ENCODE assay signal across 1 cellular context in the genomic region with DNA sequence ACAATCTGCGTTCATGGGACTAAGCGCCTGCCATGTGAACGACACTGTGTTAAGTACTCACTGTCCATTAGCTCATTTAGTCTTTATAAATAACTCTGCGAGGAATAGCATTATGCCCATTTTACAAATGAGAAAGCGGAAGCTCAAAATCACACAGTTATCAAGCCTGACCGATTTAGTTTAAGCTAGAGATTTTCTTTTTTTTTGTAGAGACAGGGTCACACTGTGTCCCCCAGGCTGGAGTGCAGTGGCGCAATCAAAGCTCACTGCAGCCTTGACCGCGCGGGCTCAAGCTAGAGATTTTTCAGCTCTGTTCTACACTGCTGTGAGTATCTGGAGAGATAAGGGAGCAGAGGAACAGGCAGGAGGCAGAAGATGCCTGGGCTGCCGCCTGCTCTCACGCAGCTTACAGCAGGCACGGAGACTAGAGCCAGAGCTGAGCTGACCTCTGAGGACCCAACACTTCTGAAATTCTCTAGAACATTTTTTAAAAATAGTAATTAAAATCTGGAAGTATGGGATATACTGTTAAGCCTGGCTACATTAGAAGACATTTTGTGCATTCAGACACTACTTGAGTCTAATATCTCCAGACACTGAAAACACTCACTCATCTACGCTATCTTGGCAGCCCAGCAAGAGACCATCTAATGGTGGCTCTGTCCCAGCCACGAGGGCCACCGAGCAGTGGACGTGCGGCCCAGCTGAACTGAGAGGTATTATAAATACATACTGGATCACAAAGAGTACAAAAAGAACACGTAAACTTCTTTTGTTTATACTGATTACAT.
A peak's percentile ranks its signal among the peaks of the same experiment; 100 is the strongest.
TF ChIP-seq lines count a peak whose summit lies in the region.

No MANE protein-coding gene starts in this region.

TF ChIP-seq in HepG2, 621 proteins besides CTCF, POLR2A, EP300 and RAD21 (continued from another document and continues in another):
- TF ChIP-seq, protein P1, sequence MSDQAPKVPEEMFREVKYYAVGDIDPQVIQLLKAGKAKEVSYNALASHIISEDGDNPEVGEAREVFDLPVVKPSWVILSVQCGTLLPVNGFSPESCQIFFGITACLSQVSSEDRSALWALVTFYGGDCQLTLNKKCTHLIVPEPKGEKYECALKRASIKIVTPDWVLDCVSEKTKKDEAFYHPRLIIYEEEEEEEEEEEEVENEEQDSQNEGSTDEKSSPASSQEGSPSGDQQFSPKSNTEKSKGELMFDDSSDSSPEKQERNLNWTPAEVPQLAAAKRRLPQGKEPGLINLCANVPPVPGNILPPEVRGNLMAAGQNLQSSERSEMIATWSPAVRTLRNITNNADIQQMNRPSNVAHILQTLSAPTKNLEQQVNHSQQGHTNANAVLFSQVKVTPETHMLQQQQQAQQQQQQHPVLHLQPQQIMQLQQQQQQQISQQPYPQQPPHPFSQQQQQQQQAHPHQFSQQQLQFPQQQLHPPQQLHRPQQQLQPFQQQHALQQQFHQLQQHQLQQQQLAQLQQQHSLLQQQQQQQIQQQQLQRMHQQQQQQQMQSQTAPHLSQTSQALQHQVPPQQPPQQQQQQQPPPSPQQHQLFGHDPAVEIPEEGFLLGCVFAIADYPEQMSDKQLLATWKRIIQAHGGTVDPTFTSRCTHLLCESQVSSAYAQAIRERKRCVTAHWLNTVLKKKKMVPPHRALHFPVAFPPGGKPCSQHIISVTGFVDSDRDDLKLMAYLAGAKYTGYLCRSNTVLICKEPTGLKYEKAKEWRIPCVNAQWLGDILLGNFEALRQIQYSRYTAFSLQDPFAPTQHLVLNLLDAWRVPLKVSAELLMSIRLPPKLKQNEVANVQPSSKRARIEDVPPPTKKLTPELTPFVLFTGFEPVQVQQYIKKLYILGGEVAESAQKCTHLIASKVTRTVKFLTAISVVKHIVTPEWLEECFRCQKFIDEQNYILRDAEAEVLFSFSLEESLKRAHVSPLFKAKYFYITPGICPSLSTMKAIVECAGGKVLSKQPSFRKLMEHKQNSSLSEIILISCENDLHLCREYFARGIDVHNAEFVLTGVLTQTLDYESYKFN (CRISPR knock-in tag; conservative IDR thresholded peaks at IDR 0.05): peak; percentile 73
- TF ChIP-seq, protein P2, sequence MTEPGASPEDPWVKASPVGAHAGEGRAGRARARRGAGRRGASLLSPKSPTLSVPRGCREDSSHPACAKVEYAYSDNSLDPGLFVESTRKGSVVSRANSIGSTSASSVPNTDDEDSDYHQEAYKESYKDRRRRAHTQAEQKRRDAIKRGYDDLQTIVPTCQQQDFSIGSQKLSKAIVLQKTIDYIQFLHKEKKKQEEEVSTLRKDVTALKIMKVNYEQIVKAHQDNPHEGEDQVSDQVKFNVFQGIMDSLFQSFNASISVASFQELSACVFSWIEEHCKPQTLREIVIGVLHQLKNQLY (CRISPR knock-in tag; IDR thresholded peaks at IDR 0.05): no peak
- TF ChIP-seq NFKBIZ (CRISPR knock-in tag; IDR thresholded peaks at IDR 0.05): no peak
- TF ChIP-seq, protein P3, sequence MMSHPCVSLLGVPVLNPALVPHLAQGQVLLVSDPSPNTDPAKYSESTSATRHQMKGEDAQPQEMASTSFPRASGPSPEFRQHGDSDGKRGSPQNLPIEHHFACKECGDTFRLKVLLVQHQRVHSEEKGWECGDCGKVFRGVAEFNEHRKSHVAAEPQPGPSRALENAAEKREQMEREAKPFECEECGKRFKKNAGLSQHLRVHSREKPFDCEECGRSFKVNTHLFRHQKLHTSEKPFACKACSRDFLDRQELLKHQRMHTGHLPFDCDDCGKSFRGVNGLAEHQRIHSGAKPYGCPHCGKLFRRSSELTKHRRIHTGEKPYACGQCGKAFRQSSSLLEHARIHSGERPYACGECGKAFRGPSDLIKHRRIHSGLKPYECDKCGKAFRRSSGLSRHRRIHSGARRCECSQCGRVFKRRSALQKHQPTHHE (CRISPR knock-in tag; IDR thresholded peaks at IDR 0.05; ENCODE audit: borderline replicate concordance): no peak
- no peak for TF ChIP-seq CBX5 (CRISPR knock-in tag; IDR thresholded peaks at IDR 0.05; ENCODE audit: borderline replicate concordance)
- peak; percentile 39; the same call in 1 of the 2 replicates for TF ChIP-seq MTA1 (CRISPR knock-in tag; IDR thresholded peaks at IDR 0.05; ENCODE audit: borderline replicate concordance)
- no peak for TF ChIP-seq ZBTB8A (CRISPR knock-in tag; IDR thresholded peaks at IDR 0.05; ENCODE audit: borderline replicate concordance, low read depth)
- peak; percentile 51; the same call in 1 of the 2 replicates for TF ChIP-seq SPEN (CRISPR knock-in tag; IDR thresholded peaks at IDR 0.05; ENCODE audit: low read depth)
- no peak; the same call in 1 of the 2 replicates for TF ChIP-seq FOXO1 (CRISPR knock-in tag; IDR thresholded peaks at IDR 0.05)
- TF ChIP-seq, protein P4, sequence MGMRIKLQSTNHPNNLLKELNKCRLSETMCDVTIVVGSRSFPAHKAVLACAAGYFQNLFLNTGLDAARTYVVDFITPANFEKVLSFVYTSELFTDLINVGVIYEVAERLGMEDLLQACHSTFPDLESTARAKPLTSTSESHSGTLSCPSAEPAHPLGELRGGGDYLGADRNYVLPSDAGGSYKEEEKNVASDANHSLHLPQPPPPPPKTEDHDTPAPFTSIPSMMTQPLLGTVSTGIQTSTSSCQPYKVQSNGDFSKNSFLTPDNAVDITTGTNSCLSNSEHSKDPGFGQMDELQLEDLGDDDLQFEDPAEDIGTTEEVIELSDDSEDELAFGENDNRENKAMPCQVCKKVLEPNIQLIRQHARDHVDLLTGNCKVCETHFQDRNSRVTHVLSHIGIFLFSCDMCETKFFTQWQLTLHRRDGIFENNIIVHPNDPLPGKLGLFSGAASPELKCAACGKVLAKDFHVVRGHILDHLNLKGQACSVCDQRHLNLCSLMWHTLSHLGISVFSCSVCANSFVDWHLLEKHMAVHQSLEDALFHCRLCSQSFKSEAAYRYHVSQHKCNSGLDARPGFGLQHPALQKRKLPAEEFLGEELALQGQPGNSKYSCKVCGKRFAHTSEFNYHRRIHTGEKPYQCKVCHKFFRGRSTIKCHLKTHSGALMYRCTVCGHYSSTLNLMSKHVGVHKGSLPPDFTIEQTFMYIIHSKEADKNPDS (CRISPR knock-in tag; IDR thresholded peaks at IDR 0.05): no peak
- no peak for TF ChIP-seq SKI (IDR thresholded peaks at IDR 0.05; ENCODE audit: partially characterized antibody)
- peak; percentile 76 for TF ChIP-seq ZMYM3 (CRISPR knock-in tag; IDR thresholded peaks at IDR 0.05)
- no peak for TF ChIP-seq ZNF746 (CRISPR knock-in tag; IDR thresholded peaks at IDR 0.05)
- TF ChIP-seq, protein P5, sequence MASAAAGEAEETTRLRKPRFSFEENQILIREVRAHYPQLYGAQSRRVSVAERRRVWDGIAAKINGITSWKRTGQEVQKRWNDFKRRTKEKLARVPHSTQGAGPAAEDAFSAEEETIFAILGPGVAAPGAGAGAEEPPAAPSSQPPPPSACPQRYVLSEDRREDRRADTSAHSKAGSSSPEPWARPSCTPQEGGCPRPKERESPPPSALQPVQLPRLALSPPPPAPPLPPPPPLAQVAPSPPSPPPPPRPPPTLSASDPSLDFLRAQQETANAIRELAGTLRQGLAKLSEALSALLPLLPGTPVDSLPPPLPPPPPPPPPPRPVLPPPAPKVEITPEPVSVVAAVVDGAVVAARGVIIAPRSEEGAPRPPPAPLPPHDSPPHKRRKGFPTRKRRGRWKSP (CRISPR knock-in tag; IDR thresholded peaks at IDR 0.05): peak; percentile 64; the same call in 1 of the 2 replicates
- TF ChIP-seq, protein P6, sequence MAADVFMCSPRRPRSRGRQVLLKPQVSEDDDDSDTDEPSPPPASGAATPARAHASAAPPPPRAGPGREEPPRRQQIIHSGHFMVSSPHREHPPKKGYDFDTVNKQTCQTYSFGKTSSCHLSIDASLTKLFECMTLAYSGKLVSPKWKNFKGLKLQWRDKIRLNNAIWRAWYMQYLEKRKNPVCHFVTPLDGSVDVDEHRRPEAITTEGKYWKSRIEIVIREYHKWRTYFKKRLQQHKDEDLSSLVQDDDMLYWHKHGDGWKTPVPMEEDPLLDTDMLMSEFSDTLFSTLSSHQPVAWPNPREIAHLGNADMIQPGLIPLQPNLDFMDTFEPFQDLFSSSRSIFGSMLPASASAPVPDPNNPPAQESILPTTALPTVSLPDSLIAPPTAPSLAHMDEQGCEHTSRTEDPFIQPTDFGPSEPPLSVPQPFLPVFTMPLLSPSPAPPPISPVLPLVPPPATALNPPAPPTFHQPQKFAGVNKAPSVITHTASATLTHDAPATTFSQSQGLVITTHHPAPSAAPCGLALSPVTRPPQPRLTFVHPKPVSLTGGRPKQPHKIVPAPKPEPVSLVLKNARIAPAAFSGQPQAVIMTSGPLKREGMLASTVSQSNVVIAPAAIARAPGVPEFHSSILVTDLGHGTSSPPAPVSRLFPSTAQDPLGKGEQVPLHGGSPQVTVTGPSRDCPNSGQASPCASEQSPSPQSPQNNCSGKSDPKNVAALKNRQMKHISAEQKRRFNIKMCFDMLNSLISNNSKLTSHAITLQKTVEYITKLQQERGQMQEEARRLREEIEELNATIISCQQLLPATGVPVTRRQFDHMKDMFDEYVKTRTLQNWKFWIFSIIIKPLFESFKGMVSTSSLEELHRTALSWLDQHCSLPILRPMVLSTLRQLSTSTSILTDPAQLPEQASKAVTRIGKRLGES (CRISPR knock-in tag; IDR thresholded peaks at IDR 0.05; ENCODE audit: borderline replicate concordance): no peak
- TF ChIP-seq, protein P7, sequence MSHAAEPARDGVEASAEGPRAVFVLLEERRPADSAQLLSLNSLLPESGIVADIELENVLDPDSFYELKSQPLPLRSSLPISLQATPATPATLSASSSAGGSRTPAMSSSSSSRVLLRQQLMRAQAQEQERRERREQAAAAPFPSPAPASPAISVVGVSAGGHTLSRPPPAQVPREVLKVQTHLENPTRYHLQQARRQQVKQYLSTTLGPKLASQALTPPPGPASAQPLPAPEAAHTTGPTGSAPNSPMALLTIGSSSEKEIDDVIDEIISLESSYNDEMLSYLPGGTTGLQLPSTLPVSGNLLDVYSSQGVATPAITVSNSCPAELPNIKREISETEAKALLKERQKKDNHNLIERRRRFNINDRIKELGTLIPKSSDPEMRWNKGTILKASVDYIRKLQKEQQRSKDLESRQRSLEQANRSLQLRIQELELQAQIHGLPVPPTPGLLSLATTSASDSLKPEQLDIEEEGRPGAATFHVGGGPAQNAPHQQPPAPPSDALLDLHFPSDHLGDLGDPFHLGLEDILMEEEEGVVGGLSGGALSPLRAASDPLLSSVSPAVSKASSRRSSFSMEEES (CRISPR knock-in tag; IDR thresholded peaks at IDR 0.05): 0 out of 2 replicates have a peak, but pooled peaks have one; percentile 11
- no peak for TF ChIP-seq MATR3 (CRISPR knock-in tag; IDR thresholded peaks at IDR 0.05)
- TF ChIP-seq MEF2D (CRISPR knock-in tag; IDR thresholded peaks at IDR 0.05): no peak
- 0 out of 2 replicates have a peak, but pooled peaks have one; percentile 13 for TF ChIP-seq SP5 (CRISPR knock-in tag; IDR thresholded peaks at IDR 0.05; ENCODE audit: borderline replicate concordance, low read depth)
- TF ChIP-seq KDM2A (CRISPR knock-in tag; IDR thresholded peaks at IDR 0.05; ENCODE audit: borderline replicate concordance, low read depth): 0 out of 2 replicates have a peak, but pooled peaks have one; percentile 39
- peak; percentile 39 for TF ChIP-seq TEAD3 (CRISPR knock-in tag; optimal IDR thresholded peaks at IDR 0.05; ENCODE audit: borderline replicate concordance)
- no peak for TF ChIP-seq TEAD2 (CRISPR knock-in tag; IDR thresholded peaks at IDR 0.05)
- no peak for TF ChIP-seq JDP2 (CRISPR knock-in tag; IDR thresholded peaks at IDR 0.05; ENCODE audit: borderline replicate concordance)
- TF ChIP-seq KDM1A (CRISPR knock-in tag; IDR thresholded peaks at IDR 0.05): 0 out of 2 replicates have a peak, but pooled peaks have one; percentile 8
- peak; percentile 13; the same call in 1 of the 2 replicates for TF ChIP-seq ZNF644 (CRISPR knock-in tag; IDR thresholded peaks at IDR 0.05; ENCODE audit: low read depth)
- peak; percentile 85 for TF ChIP-seq GATAD2A (CRISPR knock-in tag; IDR thresholded peaks at IDR 0.05)
- TF ChIP-seq, protein P8, sequence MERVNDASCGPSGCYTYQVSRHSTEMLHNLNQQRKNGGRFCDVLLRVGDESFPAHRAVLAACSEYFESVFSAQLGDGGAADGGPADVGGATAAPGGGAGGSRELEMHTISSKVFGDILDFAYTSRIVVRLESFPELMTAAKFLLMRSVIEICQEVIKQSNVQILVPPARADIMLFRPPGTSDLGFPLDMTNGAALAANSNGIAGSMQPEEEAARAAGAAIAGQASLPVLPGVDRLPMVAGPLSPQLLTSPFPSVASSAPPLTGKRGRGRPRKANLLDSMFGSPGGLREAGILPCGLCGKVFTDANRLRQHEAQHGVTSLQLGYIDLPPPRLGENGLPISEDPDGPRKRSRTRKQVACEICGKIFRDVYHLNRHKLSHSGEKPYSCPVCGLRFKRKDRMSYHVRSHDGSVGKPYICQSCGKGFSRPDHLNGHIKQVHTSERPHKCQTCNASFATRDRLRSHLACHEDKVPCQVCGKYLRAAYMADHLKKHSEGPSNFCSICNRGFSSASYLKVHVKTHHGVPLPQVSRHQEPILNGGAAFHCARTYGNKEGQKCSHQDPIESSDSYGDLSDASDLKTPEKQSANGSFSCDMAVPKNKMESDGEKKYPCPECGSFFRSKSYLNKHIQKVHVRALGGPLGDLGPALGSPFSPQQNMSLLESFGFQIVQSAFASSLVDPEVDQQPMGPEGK (CRISPR knock-in tag; IDR thresholded peaks at IDR 0.05): peak; percentile 46
- no peak for TF ChIP-seq MIER2 (CRISPR knock-in tag; IDR thresholded peaks at IDR 0.05)
- TF ChIP-seq MXD4 (CRISPR knock-in tag; IDR thresholded peaks at IDR 0.05): no peak
- TF ChIP-seq, protein P9, sequence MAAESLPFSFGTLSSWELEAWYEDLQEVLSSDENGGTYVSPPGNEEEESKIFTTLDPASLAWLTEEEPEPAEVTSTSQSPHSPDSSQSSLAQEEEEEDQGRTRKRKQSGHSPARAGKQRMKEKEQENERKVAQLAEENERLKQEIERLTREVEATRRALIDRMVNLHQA (CRISPR knock-in tag; IDR thresholded peaks at IDR 0.05): no peak
- TF ChIP-seq, protein P10, sequence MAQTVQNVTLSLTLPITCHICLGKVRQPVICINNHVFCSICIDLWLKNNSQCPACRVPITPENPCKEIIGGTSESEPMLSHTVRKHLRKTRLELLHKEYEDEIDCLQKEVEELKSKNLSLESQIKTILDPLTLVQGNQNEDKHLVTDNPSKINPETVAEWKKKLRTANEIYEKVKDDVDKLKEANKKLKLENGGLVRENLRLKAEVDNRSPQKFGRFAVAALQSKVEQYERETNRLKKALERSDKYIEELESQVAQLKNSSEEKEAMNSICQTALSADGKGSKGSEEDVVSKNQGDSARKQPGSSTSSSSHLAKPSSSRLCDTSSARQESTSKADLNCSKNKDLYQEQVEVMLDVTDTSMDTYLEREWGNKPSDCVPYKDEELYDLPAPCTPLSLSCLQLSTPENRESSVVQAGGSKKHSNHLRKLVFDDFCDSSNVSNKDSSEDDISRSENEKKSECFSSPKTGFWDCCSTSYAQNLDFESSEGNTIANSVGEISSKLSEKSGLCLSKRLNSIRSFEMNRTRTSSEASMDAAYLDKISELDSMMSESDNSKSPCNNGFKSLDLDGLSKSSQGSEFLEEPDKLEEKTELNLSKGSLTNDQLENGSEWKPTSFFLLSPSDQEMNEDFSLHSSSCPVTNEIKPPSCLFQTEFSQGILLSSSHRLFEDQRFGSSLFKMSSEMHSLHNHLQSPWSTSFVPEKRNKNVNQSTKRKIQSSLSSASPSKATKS (CRISPR knock-in tag; IDR thresholded peaks at IDR 0.05): peak; percentile 41; the same call in 1 of the 2 replicates
